10 cellular contexts compared by ENCODE assay signal in genomic region chr10:104325436-104326430, GRCh38. TPM values are rescaled to one million over a fixed set of nuclear protein-coding genes. Genes with fewer than 3 reads are reported as not detected.
A peak's percentile ranks its signal among the peaks of the same experiment; 100 is the strongest.
DNase-seq lines count a peak whose midpoint lies in the region; ATAC-seq and TF ChIP-seq lines count a peak whose summit lies in the region.
"Had no signal": no experiment of that assay in that cellular context is flagged by ENCODE, and none has a peak within 500 bp of the region (broad histone marks: within the 10 kb centered on the region; RNA-seq: fewer than 3 reads in every experiment).

No MANE protein-coding gene starts in this region.

- WGBS in esophagus squamous epithelium, 2 donors = 61 to 75% methylated on average over 12 to 17 of the region's 28 CpGs

- no peaks in the 10 kb centered on the region for H3K36me3 ChIP-seq in CD4-positive, alpha-beta memory T cell (ENCODE audit: insufficient read depth, low read length)
- H3K36me3 ChIP-seq in esophagus squamous epithelium = peaks cover 0 to 25% (median 0%) of the 10 kb centered on the region in 3 donors
- H3K36me3 ChIP-seq: thoracic aorta had no signal

- DNase-seq in CD4-positive, alpha-beta memory T cell = no peak
- DNase-seq in T-helper 17 cell (no peak), esophagus squamous epithelium (lab: John Stamatoyannopoulos, UW) (no peak), osteocyte (ENCODE audit: extremely low spot score, unreplicated experiment) (no peak), hepatic stellate cell (ENCODE audit: low spot score) (no peak)
- DNase-seq: activated CD8-positive, alpha-beta memory T cell treated with anti-CD3 and anti-CD28 coated beads for 24 hours had no signal

- intact Hi-C loops in CD4-positive, alpha-beta memory T cell (cut with micrococcal nuclease) = loop anchor here (10.0 kb wide), 1 partner anchor 411 kb away; the partner anchor contains the start of gene STN1
- intact Hi-C loops in esophagus squamous epithelium (cut with DNase I) = no loop called here

- peak overlapping the region in 1 of 2 donors; percentile 28 for H3K4me3 ChIP-seq in CD4-positive, alpha-beta memory T cell (ENCODE audit: low read length in 2 of 2)
- peak overlapping the region in 1 of 4 donors; percentile 17 for H3K4me3 ChIP-seq in esophagus squamous epithelium
- H3K4me3 ChIP-seq: thoracic aorta had no signal

- peak overlapping the region; percentile 73 to 98 (median 91) for H3K27ac Mint-ChIP-seq in CD4-positive, alpha-beta memory T cell
- H3K27ac Mint-ChIP-seq in T-helper 17 cell = peak overlapping the region; percentile 96
- H3K27ac Mint-ChIP-seq in osteocyte (ENCODE audit: unreplicated experiment) = peak overlapping the region; percentile 95

- ATAC-seq in T-helper 17 cell (no peak), GM19023 (IDR thresholded peaks at IDR 0.05; ENCODE audit: unreplicated experiment) (no peak), GM18907 (IDR thresholded peaks at IDR 0.05; ENCODE audit: unreplicated experiment) (no peak), GM19351 (IDR thresholded peaks at IDR 0.05; ENCODE audit: unreplicated experiment) (no peak)

- H3K4me3 Mint-ChIP-seq in CD4-positive, alpha-beta memory T cell = peak overlapping the region; percentile 20 to 90 (median 75)
- peak overlapping the region; percentile 90 for H3K4me3 Mint-ChIP-seq in T-helper 17 cell
- H3K4me3 Mint-ChIP-seq in osteocyte (ENCODE audit: unreplicated experiment) = no peak overlapping the region

- TF ChIP-seq POLR2A in esophagus squamous epithelium (IDR thresholded peaks at IDR 0.05) = no peak

- H3K27me3 Mint-ChIP-seq in CD4-positive, alpha-beta memory T cell = no peaks in the 10 kb centered on the region
- H3K27me3 Mint-ChIP-seq in T-helper 17 cell = no peaks in the 10 kb centered on the region
- H3K27me3 Mint-ChIP-seq in osteocyte (ENCODE audit: unreplicated experiment) = no peaks in the 10 kb centered on the region

- POLR2A ChIA-PET in CD4-positive, alpha-beta memory T cell (lab: Charles Lee; ENCODE audit: partially characterized antibody) = interaction anchor here (6.0 to 11.4 kb wide), 2 partner anchors 12 to 16 kb away, joined by 72 to 179 read pairs; partner anchors contain the start of gene ITPRIP

- H3K36me3 Mint-ChIP-seq in CD4-positive, alpha-beta memory T cell = peaks cover 0 to 16% of the 10 kb centered on the region in 2 donors
- peaks cover 3% of the 10 kb centered on the region for H3K36me3 Mint-ChIP-seq in T-helper 17 cell (ENCODE audit: low read depth)
- H3K36me3 Mint-ChIP-seq in osteocyte (ENCODE audit: unreplicated experiment) = peaks cover 5% of the 10 kb centered on the region

- H3K4me1 Mint-ChIP-seq in CD4-positive, alpha-beta memory T cell = peaks cover 76 to 100% (median 94%) of the 10 kb centered on the region in 4 donors
- peaks cover 87% of the 10 kb centered on the region for H3K4me1 Mint-ChIP-seq in T-helper 17 cell
- H3K4me1 Mint-ChIP-seq in osteocyte (ENCODE audit: unreplicated experiment) = peaks cover 81% of the 10 kb centered on the region

- no peaks in the 10 kb centered on the region for H3K9me3 ChIP-seq in CD4-positive, alpha-beta memory T cell (ENCODE audit: control insufficient read depth in 1 of 2, low read length in 2 of 2)
- H3K9me3 ChIP-seq in T-helper 17 cell (ENCODE audit: control insufficient read depth, low read length, poor library complexity, severe bottlenecking) (no peaks in the 10 kb centered on the region), esophagus squamous epithelium (no peaks in the 10 kb centered on the region)
- H3K9me3 ChIP-seq: thoracic aorta had no signal

- H3K4me1 ChIP-seq in CD4-positive, alpha-beta memory T cell (ENCODE audit: insufficient read depth, low read length) = peaks cover 100% of the 10 kb centered on the region
- H3K4me1 ChIP-seq in esophagus squamous epithelium = peaks cover 97 to 100% (median 98%) of the 10 kb centered on the region in 3 donors

- CTCF ChIA-PET in CD4-positive, alpha-beta memory T cell (lab: Charles Lee; ENCODE audit: partially characterized antibody) = interaction anchor here (1.0 to 5.4 kb wide), 4 partner anchors 20 to 51 kb away, joined by 3 to 38 read pairs (median 6); partner anchors contain the start of gene CFAP58

- peaks cover 0 to 8% (median 0%) of the 10 kb centered on the region in 8 donors for H3K9me3 Mint-ChIP-seq in CD4-positive, alpha-beta memory T cell
- no peaks in the 10 kb centered on the region for H3K9me3 Mint-ChIP-seq in osteocyte (ENCODE audit: unreplicated experiment)

- H3K27me3 ChIP-seq in CD4-positive, alpha-beta memory T cell (ENCODE audit: insufficient read depth, low read length) = no peaks in the 10 kb centered on the region
- H3K27me3 ChIP-seq in esophagus squamous epithelium = no peaks in the 10 kb centered on the region

- no peak overlapping the region for H3K27ac ChIP-seq in CD4-positive, alpha-beta memory T cell (ENCODE audit: low read depth, low read length)
- H3K27ac ChIP-seq in esophagus squamous epithelium = peak overlapping the region; percentile 84 to 99 (median 96)

- no peak for TF ChIP-seq CTCF in esophagus squamous epithelium (IDR thresholded peaks at IDR 0.05)
- TF ChIP-seq CTCF in osteocyte (IDR thresholded peaks at IDR 0.05) = no peak

RNA-seq across cellular contexts. Expression of gene ITPRIP, which starts 12.5 kb away (rescaled TPM):
- 10 to 100 TPM; 15.6 to 15.7 TPM for total RNA-seq in CD4-positive, alpha-beta memory T cell
- polyA plus RNA-seq in CD4-positive, alpha-beta memory T cell = 10 to 100 TPM; 10.3 to 12.8 TPM
- total RNA-seq in T-helper 17 cell = 10 to 100 TPM; 30.6 to 47.1 TPM
- total RNA-seq in esophagus squamous epithelium = 10 to 100 TPM; 37.6 to 61.6 (median 38.4) TPM
- 15.5 and 17.5 TPM in 2 replicates for total RNA-seq in osteocyte

RNA-seq across cellular contexts. Expression of gene CFAP58, which starts 27.9 kb away (rescaled TPM):
- not detected for total RNA-seq in CD4-positive, alpha-beta memory T cell
- polyA plus RNA-seq in CD4-positive, alpha-beta memory T cell = not detected
- total RNA-seq in T-helper 17 cell (not detected), esophagus squamous epithelium (under 1 TPM in 3 of 4 donors, not detected in 1; 0.13 to 0.41 (median 0.19) TPM), osteocyte (0.16 and 0.29 TPM in 2 replicates)

RNA-seq across cellular contexts. Expression of gene GSTO2, which starts 56.7 kb away (rescaled TPM):
- 1 to 10 TPM; 1.6 to 2.3 TPM for total RNA-seq in CD4-positive, alpha-beta memory T cell
- polyA plus RNA-seq in CD4-positive, alpha-beta memory T cell = 1 to 10 TPM in 1 of 2 donors, under 1 TPM in 1; 0.94 to 1.2 TPM
- 1 to 10 TPM in 1 of 2 donors, under 1 TPM in 1; 0.70 to 1.1 TPM for total RNA-seq in T-helper 17 cell
- total RNA-seq in esophagus squamous epithelium = 10 to 100 TPM in 2 of 4 donors, 1 to 10 TPM in 2; 6.1 to 20.6 (median 13.8) TPM
- total RNA-seq in osteocyte = 0.31 and 0.54 TPM in 2 replicates
